Comparison of ENCODE assay signal across 8 cellular contexts in genomic region chr1:59057211-59057694, GRCh38.
DNase-seq lines count a peak whose midpoint lies in the region; ATAC-seq and TF ChIP-seq lines count a peak whose summit lies in the region.

No MANE protein-coding gene starts in this region.

- H3K4me1 ChIP-seq in breast epithelium = peaks cover 0 to 7% of the 10 kb centered on the region in 2 donors
- H3K4me1 ChIP-seq in vagina = peaks cover 52% of the 10 kb centered on the region

- H3K9me3 Mint-ChIP-seq in T-helper 1 cell treated with Interleukin-12 subunit alpha and Interleukin-12 subunit beta and Interleukin-4 antibody, amounts not matched to agents 30 μg/mL and 1 μg/mL, for 36 hours = peaks cover 13% of the 10 kb centered on the region

- H3K36me3 Mint-ChIP-seq in T-helper 1 cell treated with Interleukin-12 subunit alpha and Interleukin-12 subunit beta and Interleukin-4 antibody, amounts not matched to agents 30 μg/mL and 1 μg/mL, for 36 hours (ENCODE audit: low read depth) = peaks cover 27% of the 10 kb centered on the region

- peak overlapping the region in 1 of 3 donors; percentile 7 for H3K4me3 ChIP-seq in breast epithelium
- no peak overlapping the region for H3K4me3 ChIP-seq in lower leg skin (ENCODE audit: low read depth, poor library complexity, severe bottlenecking)
- peak overlapping the region in 1 of 2 donors; percentile 3 for H3K4me3 ChIP-seq in vagina

- TF ChIP-seq POLR2A in breast epithelium (IDR thresholded peaks at IDR 0.05) = no peak
- no peak for TF ChIP-seq POLR2A in lower leg skin (IDR thresholded peaks at IDR 0.05)
- TF ChIP-seq POLR2A in vagina (IDR thresholded peaks at IDR 0.05) = no peak

- no peak overlapping the region for H3K4me3 Mint-ChIP-seq in T-helper 1 cell treated with Interleukin-12 subunit alpha and Interleukin-12 subunit beta and Interleukin-4 antibody, amounts not matched to agents 30 μg/mL and 1 μg/mL, for 36 hours

- peak overlapping the region; percentile 39 for H3K27ac Mint-ChIP-seq in T-helper 1 cell treated with Interleukin-12 subunit alpha and Interleukin-12 subunit beta and Interleukin-4 antibody, amounts not matched to agents 30 μg/mL and 1 μg/mL, for 36 hours

- no peak for TF ChIP-seq CTCF in breast epithelium (IDR thresholded peaks at IDR 0.05)
- TF ChIP-seq CTCF in lower leg skin (IDR thresholded peaks at IDR 0.05) = no peak
- no peak for TF ChIP-seq CTCF in vagina (IDR thresholded peaks at IDR 0.05)

- 6 to 8% methylated on average over 6 of the region's 6 CpGs for WGBS in lower leg skin, 2 donors

- no peaks in the 10 kb centered on the region for H3K27me3 Mint-ChIP-seq in T-helper 1 cell treated with Interleukin-12 subunit alpha and Interleukin-12 subunit beta and Interleukin-4 antibody, amounts not matched to agents 30 μg/mL and 1 μg/mL, for 36 hours (ENCODE audit: low read depth)

- intact Hi-C loops in breast epithelium (cut with DNase I; ENCODE audit: low total_unique reads) (loop anchor here (5.0 kb wide), 1 partner anchor 570 kb away; no protein-coding TSS in a partner anchor), lower leg skin (cut with DNase I; ENCODE audit: low total_unique reads) (no loop called here), vagina (cut with DNase I) (loop anchor here (10.0 kb wide), 1 partner anchor 272 kb away; the partner anchor contains the start of gene JUN)

- peak overlapping the region; percentile 76 to 89 for H3K27ac ChIP-seq in breast epithelium
- H3K27ac ChIP-seq in vagina = peak overlapping the region; percentile 74

- DNase-seq in T-helper 1 cell (no peak), breast epithelium (ENCODE audit: low spot score in 2 of 2) (peak; percentile 64 to 75), lower leg skin (ENCODE audit: low spot score in 2 of 2) (peak; percentile 90 to 95), vagina (ENCODE audit: extremely low spot score in 2 of 2) (peak in 1 of 2 donors; percentile 95), KG1 (lab: John Stamatoyannopoulos, UW) (no peak)

- peaks cover 36% of the 10 kb centered on the region for H3K4me1 Mint-ChIP-seq in T-helper 1 cell treated with Interleukin-12 subunit alpha and Interleukin-12 subunit beta and Interleukin-4 antibody, amounts not matched to agents 30 μg/mL and 1 μg/mL, for 36 hours (ENCODE audit: low read depth)

- ATAC-seq in GM18870 (IDR thresholded peaks at IDR 0.05; ENCODE audit: unreplicated experiment) = no peak
- no peak for ATAC-seq in GM21390 (IDR thresholded peaks at IDR 0.05; ENCODE audit: unreplicated experiment)

- H3K36me3 ChIP-seq in breast epithelium (no peaks in the 10 kb centered on the region), vagina (no peaks in the 10 kb centered on the region)

- no peaks in the 10 kb centered on the region for H3K27me3 ChIP-seq in breast epithelium
- H3K27me3 ChIP-seq in vagina = no peaks in the 10 kb centered on the region

- H3K9me3 ChIP-seq in breast epithelium (no peaks in the 10 kb centered on the region), vagina (no peaks in the 10 kb centered on the region)

Comparison
In these comparisons a context has a peak if more than half of its experiments do, and no peak if none do; other contexts are left out.
1. DNase-seq: peak in breast epithelium (2 of 2) and lower leg skin (2 of 2); none in T-helper 1 cell (0 of 5) and KG1 (single experiment).